Comparison of ENCODE assay signal across 24 cellular contexts in genomic region chr9:117739620-117740347, GRCh38.
"Had no signal": no experiment of that assay in that cellular context is flagged by ENCODE, and none has a peak within 500 bp of the region (broad histone marks: within the 10 kb centered on the region; RNA-seq: fewer than 3 reads in every experiment).

No MANE protein-coding gene starts in this region.

- H3K36me3 Mint-ChIP-seq: mesothelial cell of epicardium; natural killer cell treated with Interleukin-12 subunit alpha and Interleukin-12 subunit beta and Interleukin-15 and Interleukin-18, amount 100 ng/mL, for 72 hours; stimulated activated naive B cell treated with anti-CD40 and anti-IgM and Interleukin-4, amounts not matched to agents 10 μg/mL and 1 μg/mL and 100 μg/mL, for 72 hours had no signal

- DNase-seq: effector memory CD8-positive, alpha-beta T cell; gastrocnemius medialis; glutamatergic neuron; islet precursor cell; mammary epithelial cell; posterior cingulate gyrus; sigmoid colon; stimulated activated CD4-positive, alpha-beta T cell treated with anti-CD3 and anti-CD28 coated beads, Interleukin-2, amount 100 ng/mL, for 24 hours; stimulated activated CD4-positive, alpha-beta T cell treated with anti-CD3 and anti-CD28 coated beads, Interleukin-4, amount 100 ng/mL, for 4 hours; stimulated activated naive B cell treated with anti-CD40 and anti-IgM and Interleukin-4, amounts not matched to agents 10 μg/mL and 1 μg/mL and 100 μg/mL, for 72 hours; stimulated activated naive CD8-positive, alpha-beta T cell treated with anti-CD3 and anti-CD28 coated beads, Interleukin-15, amount 100 ng/mL, for 72 hours; testis; upper lobe of right lung had no signal

- H3K4me1 ChIP-seq: testis, upper lobe of right lung, vagina had no signal

- H3K4me3 Mint-ChIP-seq: dendritic cell treated with granulocyte-macrophage colony-stimulating factor and Interleukin-4, amounts not matched to agents 40 ng/mL and 50 ng/mL, for 4 days; effector memory CD8-positive, alpha-beta T cell; mesothelial cell of epicardium; natural killer cell treated with Interleukin-12 subunit alpha and Interleukin-12 subunit beta and Interleukin-15 and Interleukin-18, amount 100 ng/mL, for 72 hours; stimulated activated naive B cell treated with anti-CD40 and anti-IgM and Interleukin-4, amounts not matched to agents 10 μg/mL and 1 μg/mL and 100 μg/mL, for 72 hours; stimulated activated naive CD8-positive, alpha-beta T cell treated with anti-CD3 and anti-CD28 coated beads, Interleukin-15, amount 100 ng/mL, for 72 hours had no signal

- H3K36me3 ChIP-seq: esophagus muscularis mucosa, gastrocnemius medialis, neutrophil, right atrium auricular region, sigmoid colon, tibial nerve, upper lobe of right lung, vagina had no signal

- H3K9me3 Mint-ChIP-seq: dendritic cell treated with granulocyte-macrophage colony-stimulating factor and Interleukin-4, amounts not matched to agents 40 ng/mL and 50 ng/mL, for 4 days; effector memory CD8-positive, alpha-beta T cell; mesothelial cell of epicardium; natural killer cell treated with Interleukin-12 subunit alpha and Interleukin-12 subunit beta and Interleukin-15 and Interleukin-18, amount 100 ng/mL, for 72 hours; stimulated activated naive B cell treated with anti-CD40 and anti-IgM and Interleukin-4, amounts not matched to agents 10 μg/mL and 1 μg/mL and 100 μg/mL, for 72 hours; stimulated activated naive CD8-positive, alpha-beta T cell treated with anti-CD3 and anti-CD28 coated beads, Interleukin-15, amount 100 ng/mL, for 72 hours had no signal

- H3K9me3 ChIP-seq: esophagus muscularis mucosa, gastrocnemius medialis, neutrophil, right atrium auricular region, sigmoid colon, testis, tibial nerve, upper lobe of right lung, vagina had no signal

- H3K4me1 Mint-ChIP-seq: mesothelial cell of epicardium; stimulated activated naive CD8-positive, alpha-beta T cell treated with anti-CD3 and anti-CD28 coated beads, Interleukin-15, amount 100 ng/mL, for 72 hours had no signal

- H3K27ac Mint-ChIP-seq: dendritic cell treated with granulocyte-macrophage colony-stimulating factor and Interleukin-4, amounts not matched to agents 40 ng/mL and 50 ng/mL, for 4 days; effector memory CD8-positive, alpha-beta T cell; mesothelial cell of epicardium; natural killer cell treated with Interleukin-12 subunit alpha and Interleukin-12 subunit beta and Interleukin-15 and Interleukin-18, amount 100 ng/mL, for 72 hours; stimulated activated naive B cell treated with anti-CD40 and anti-IgM and Interleukin-4, amounts not matched to agents 10 μg/mL and 1 μg/mL and 100 μg/mL, for 72 hours; stimulated activated naive CD8-positive, alpha-beta T cell treated with anti-CD3 and anti-CD28 coated beads, Interleukin-15, amount 100 ng/mL, for 72 hours had no signal

- ATAC-seq: effector memory CD8-positive, alpha-beta T cell; gastrocnemius medialis; left lobe of liver; natural killer cell treated with Interleukin-12 subunit alpha and Interleukin-12 subunit beta and Interleukin-15 and Interleukin-18, amount 100 ng/mL, for 72 hours; stimulated activated naive B cell treated with anti-CD40 and anti-IgM and Interleukin-4, amounts not matched to agents 10 μg/mL and 1 μg/mL and 100 μg/mL, for 72 hours; stimulated activated naive CD8-positive, alpha-beta T cell treated with anti-CD3 and anti-CD28 coated beads, Interleukin-15, amount 100 ng/mL, for 72 hours; upper lobe of right lung had no signal

- H3K27me3 ChIP-seq: gastrocnemius medialis, right atrium auricular region, testis, tibial nerve, upper lobe of right lung, vagina had no signal

- H3K4me3 ChIP-seq: esophagus muscularis mucosa, gastrocnemius medialis, right atrium auricular region, sigmoid colon, skin epidermis, testis, tibial nerve, upper lobe of right lung, vagina had no signal

- H3K27ac ChIP-seq: epithelial cell of prostate, esophagus muscularis mucosa, gastrocnemius medialis, neutrophil, right atrium auricular region, sigmoid colon, skin epidermis, testis, tibial nerve, upper lobe of right lung, vagina had no signal
